ENCODE assay signal across 8 cellular contexts in genomic region chr2:162153608-162154224, GRCh38. TPM values are rescaled to one million over a fixed set of nuclear protein-coding genes. Genes with fewer than 3 reads are reported as not detected.
DNase-seq lines count a peak whose midpoint lies in the region; FAIRE-seq and TF ChIP-seq lines count a peak whose summit lies in the region.
"Had no signal": no experiment of that assay in that cellular context is flagged by ENCODE, and none has a peak within 500 bp of the region (broad histone marks: within the 10 kb centered on the region; RNA-seq: fewer than 3 reads in every experiment).

No MANE protein-coding gene starts in this region.

- H3K27me3 Mint-ChIP-seq in activated naive CD4-positive, alpha-beta T cell treated with anti-CD3 and anti-CD28 coated beads for 36 hours (ENCODE audit: low read depth): peaks cover 14% of the 10 kb centered on the region

- no peaks in the 10 kb centered on the region for H3K36me3 Mint-ChIP-seq in activated naive CD4-positive, alpha-beta T cell treated with anti-CD3 and anti-CD28 coated beads for 36 hours (ENCODE audit: low read depth)

- H3K4me3 ChIP-seq in HEK293 (ENCODE audit: low read depth, low read length) (no peak overlapping the region), MG63 (no peak overlapping the region)

- H3K27me3 ChIP-seq in MG63: no peaks in the 10 kb centered on the region; the same call in 1 of the 2 replicates

- H3K9me3 ChIP-seq in HEK293 (ENCODE audit: control insufficient read depth, insufficient read depth, low read depth, low read length) (no peaks in the 10 kb centered on the region), MG63 (no peaks in the 10 kb centered on the region)
- H3K9me3 ChIP-seq: neutrophil had no signal

- H3K4me3 Mint-ChIP-seq in activated naive CD4-positive, alpha-beta T cell treated with anti-CD3 and anti-CD28 coated beads for 36 hours: no peak overlapping the region

- CTCF ChIA-PET in HEK293 (lab: Yijun Ruan, JAX): interaction anchor here (0.6 to 7.3 kb wide), 23 partner anchors 9 to 527 kb away, joined by 3 to 112 read pairs (median 4); no protein-coding TSS in a partner anchor
- CTCF ChIA-PET in activated naive CD4-positive, alpha-beta T cell treated with anti-CD3 and anti-CD28 coated beads for 36 hours (lab: Charles Lee): interaction anchor here (0.6 to 3.6 kb wide), 31 partner anchors 9 to 561 kb away, joined by 3 to 46 read pairs (median 4); no protein-coding TSS in a partner anchor

- no peaks in the 10 kb centered on the region for H3K36me3 ChIP-seq in HEK293 (ENCODE audit: control insufficient read depth in 2 of 2, insufficient read depth in 1 of 2, low read length in 2 of 2)
- H3K36me3 ChIP-seq in MG63: no peaks in the 10 kb centered on the region
- H3K36me3 ChIP-seq: neutrophil had no signal

- POLR2A ChIA-PET in HEK293 (lab: Yijun Ruan, JAX): no interaction called here

- H3K9me3 Mint-ChIP-seq in activated naive CD4-positive, alpha-beta T cell treated with anti-CD3 and anti-CD28 coated beads for 36 hours: no peaks in the 10 kb centered on the region

- peak; percentile 0 for DNase-seq in GM12892 (ENCODE audit: insufficient read length)
- DNase-seq in MG63: peak; percentile 9
- peak; percentile 35 for DNase-seq in SK-N-DZ (ENCODE audit: low spot score)
- peak; percentile 81 for DNase-seq in activated naive CD4-positive, alpha-beta T cell treated with anti-CD3 and anti-CD28 coated beads for 36 hours
- DNase-seq in iPS-NIHi7 (ENCODE audit: extremely low spot score): peak; percentile 54
- peak; percentile 55 to 58 for DNase-seq in stimulated activated CD4-positive, alpha-beta T cell treated with anti-CD3 and anti-CD28 coated beads, Interleukin-2, amount 100 ng/mL, for 48 hours

- no peaks in the 10 kb centered on the region for H3K4me1 ChIP-seq in HEK293 (ENCODE audit: control insufficient read depth, insufficient read depth, low read length)

- TF ChIP-seq POLR2A in GM12892 (IDR thresholded peaks at IDR 0.05; ENCODE audit: low read depth, low read length): no peak

- peak; percentile 93 for FAIRE-seq in GM12892 (lab: Jason Lieb, UNC)

- no peaks in the 10 kb centered on the region for H3K4me1 Mint-ChIP-seq in activated naive CD4-positive, alpha-beta T cell treated with anti-CD3 and anti-CD28 coated beads for 36 hours (ENCODE audit: low read depth)

- no peak overlapping the region for H3K27ac Mint-ChIP-seq in activated naive CD4-positive, alpha-beta T cell treated with anti-CD3 and anti-CD28 coated beads for 36 hours

- no peak overlapping the region for H3K27ac ChIP-seq in HEK293 (ENCODE audit: extremely low read depth, low read depth, low read length)
- H3K27ac ChIP-seq: neutrophil had no signal

- peak; percentile 30; the same call in 1 of the 2 replicates for TF ChIP-seq CTCF in HEK293 (tag by site-specific recombination; IDR thresholded peaks at IDR 0.05)

- intact Hi-C loops in activated naive CD4-positive, alpha-beta T cell treated with anti-CD3 and anti-CD28 coated beads for 36 hours (cut with micrococcal nuclease): loop anchor here (1.0 kb wide), 2 partner anchors 68 to 145 kb away; no protein-coding TSS in a partner anchor

TF ChIP-seq in HEK293, 187 proteins besides CTCF, POLR2A, EP300 and RAD21:
- TF ChIP-seq ZNF514 (tag by site-specific recombination; IDR thresholded peaks at IDR 0.05): no peak
- peak; percentile 52 for TF ChIP-seq ZNF654 (tag by site-specific recombination; IDR thresholded peaks at IDR 0.05; ENCODE audit: low read depth)
- no peak for TF ChIP-seq ZNF629 (tag by site-specific recombination; IDR thresholded peaks at IDR 0.05)
- TF ChIP-seq PRDM1 (tag by site-specific recombination; IDR thresholded peaks at IDR 0.05): 0 out of 2 replicates have a peak, but pooled peaks have one; percentile 10
TF ChIP-seq in HEK293: peak in this region for 2.

RNA-seq across cellular contexts. Expression of gene GCG, which starts 1.7 kb away (rescaled TPM):
- polyA plus RNA-seq in GM12892 (2012; ENCODE audit: missing spikeins): not detected
- total RNA-seq in MG63 (2014; rRNA removed; shearing (Covaris generic); ENCODE audit: low replicate concordance): not detected in 2 replicates
- not detected in 2 replicates for polyA plus RNA-seq in SK-N-DZ (2014; cell fraction: cytosol; rRNA removed)
- not detected in 2 replicates for polyA plus RNA-seq in SK-N-DZ (2014; cell fraction: nucleus; rRNA removed)
- total RNA-seq in activated naive CD4-positive, alpha-beta T cell treated with anti-CD3 and anti-CD28 coated beads for 36 hours: not detected

Comparison
In these comparisons a context has a peak if more than half of its experiments do, and no peak if none do; other contexts are left out.
1. DNase-seq: peak in every context shown above with its lines; median percentile 81 in activated naive CD4-positive, alpha-beta T cell treated with anti-CD3 and anti-CD28 coated beads for 36 hours; 56 in stimulated activated CD4-positive, alpha-beta T cell treated with anti-CD3 and anti-CD28 coated beads, Interleukin-2, amount 100 ng/mL, for 48 hours; 54 in iPS-NIHi7; 35 in SK-N-DZ; 9 in MG63; 0 in GM12892.